In the genomic region with DNA sequence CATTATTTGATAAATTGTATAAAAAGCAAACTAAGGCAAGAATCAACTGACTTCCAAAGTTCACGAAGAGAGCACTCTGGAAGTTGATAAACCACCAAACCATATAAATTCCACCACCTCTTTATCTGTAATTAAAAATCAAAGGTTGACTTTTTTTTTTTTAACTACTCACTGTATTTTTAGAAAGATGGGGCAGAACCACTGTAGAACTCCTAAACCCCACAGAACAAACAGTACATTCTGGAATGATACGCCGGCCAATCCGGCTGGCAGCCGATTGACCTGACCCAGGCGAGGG, we compare ENCODE assay signal across 8 cellular contexts. TPM values are rescaled to one million over a fixed set of nuclear protein-coding genes. Genes with fewer than 3 reads are reported as not detected.
A peak's percentile ranks its signal among the peaks of the same experiment; 100 is the strongest.
DNase-seq lines count a peak whose midpoint lies in the region; ATAC-seq and TF ChIP-seq lines count a peak whose summit lies in the region.

No MANE protein-coding gene starts in this region.

- H3K4me3 ChIP-seq in GM06990 (replicated peaks; ENCODE audit: low read depth, low read length): peak overlapping the region; percentile 59
- H3K4me3 ChIP-seq in SJCRH30: peak overlapping the region; percentile 76
- peak overlapping the region; percentile 80 to 100 for H3K4me3 ChIP-seq in esophagus (ENCODE audit: low read depth in 1 of 2, low read length in 2 of 2)
- peak overlapping the region; percentile 77 to 92 for H3K4me3 ChIP-seq in prostate gland

- DNase-seq in GM06990 (ENCODE audit: extremely low read depth, insufficient read length): no peak
- DNase-seq in SJCRH30: no peak
- DNase-seq in prostate gland (ENCODE audit: low spot score): no peak
- no peak for DNase-seq in KG1 (lab: John Stamatoyannopoulos, UW)
- no peak for DNase-seq in A172 (ENCODE audit: low spot score)
- no peak for DNase-seq in iPS-NIHi7 (ENCODE audit: extremely low spot score)
- no peak for DNase-seq in sciatic nerve (ENCODE audit: low spot score)

- no peak for ATAC-seq in sciatic nerve

- H3K4me1 ChIP-seq in SJCRH30 (no peaks in the 10 kb centered on the region), esophagus (ENCODE audit: control insufficient read depth in 2 of 2, insufficient read depth in 2 of 2, low read length in 1 of 2) (no peaks in the 10 kb centered on the region), prostate gland (replicated peaks) (peaks cover 4% of the 10 kb centered on the region)

- H3K27me3 ChIP-seq in GM06990 (replicated peaks; ENCODE audit: control insufficient read depth, insufficient read depth, low read length) (no peaks in the 10 kb centered on the region), SJCRH30 (no peaks in the 10 kb centered on the region), esophagus (ENCODE audit: control insufficient read depth in 1 of 2, insufficient read depth in 2 of 2, low read length in 2 of 2) (no peaks in the 10 kb centered on the region), prostate gland (replicated peaks; ENCODE audit: insufficient read depth) (no peaks in the 10 kb centered on the region)

- 1 to 2% methylated on average over 6 of the region's 6 CpGs for WGBS in esophagus, 2 donors
- whole genome bisulfite sequencing in prostate gland: 1% methylated on average over 6 of the region's 6 CpGs

- no peaks in the 10 kb centered on the region for H3K9me3 ChIP-seq in SJCRH30 (replicated peaks)
- H3K9me3 ChIP-seq in esophagus (ENCODE audit: control insufficient read depth in 2 of 2, insufficient read depth in 1 of 2, low read depth in 1 of 2, low read length in 1 of 2): no peaks in the 10 kb centered on the region
- no peaks in the 10 kb centered on the region for H3K9me3 ChIP-seq in prostate gland

- no peak for TF ChIP-seq POLR2A in prostate gland (IDR thresholded peaks at IDR 0.05)

- peaks cover 2% of the 10 kb centered on the region for H3K36me3 ChIP-seq in GM06990 (ENCODE audit: control insufficient read depth, insufficient read depth, low read length)
- H3K36me3 ChIP-seq in SJCRH30: peaks cover 15% of the 10 kb centered on the region
- H3K36me3 ChIP-seq in esophagus (ENCODE audit: control insufficient read depth in 2 of 2, insufficient read depth in 2 of 2, low read length in 1 of 2): no peaks in the 10 kb centered on the region
- no peaks in the 10 kb centered on the region for H3K36me3 ChIP-seq in prostate gland

- peak overlapping the region; percentile 4; the same call in 1 of the 2 replicates for H3K27ac ChIP-seq in SJCRH30
- peak overlapping the region; percentile 55 to 96 for H3K27ac ChIP-seq in esophagus (ENCODE audit: low read depth in 2 of 2, low read length in 1 of 2)
- peak overlapping the region; percentile 91 to 93 for H3K27ac ChIP-seq in prostate gland

- intact Hi-C loops in prostate gland (cut with DNase I) (loop anchor here (2.0 kb wide), 1 partner anchor 68 kb away; the partner anchor contains the start of gene MAT2B), sciatic nerve (cut with DNase I) (no loop called here)

- TF ChIP-seq CTCF in GM06990 (IDR thresholded peaks at IDR 0.05; ENCODE audit: insufficient read depth, low read length, poor library complexity, severe bottlenecking) (no peak), prostate gland (IDR thresholded peaks at IDR 0.05) (no peak)

RNA-seq across cellular contexts. Expression of gene CCNG1, which starts 0.4 kb away (rescaled TPM):
- 199 and 202 TPM in 2 replicates for total RNA-seq in SJCRH30 (2014; rRNA removed; shearing (Covaris generic))
- 10 to 100 TPM; 38.1 to 48.3 TPM for polyA plus RNA-seq in esophagus
- 100 to 1,000 TPM; 107 to 181 TPM for total RNA-seq in prostate gland
- 193 and 201 TPM in 2 replicates for total RNA-seq in A172 (2014; rRNA removed; shearing (Covaris generic))
- total RNA-seq in sciatic nerve: 114 TPM

RNA-seq across cellular contexts. Expression of gene NUDCD2, which starts 22.9 kb away (rescaled TPM):
- total RNA-seq in SJCRH30 (2014; rRNA removed; shearing (Covaris generic)): 19.1 and 20.1 TPM in 2 replicates
- polyA plus RNA-seq in esophagus: 1 to 10 TPM; 4.8 to 5.4 TPM
- total RNA-seq in prostate gland: 1 to 10 TPM; 8.0 to 8.6 TPM
- 28.3 and 29.3 TPM in 2 replicates for total RNA-seq in A172 (2014; rRNA removed; shearing (Covaris generic))
- total RNA-seq in sciatic nerve: 23.0 TPM

RNA-seq across cellular contexts. Expression of gene HMMR, which starts 23.5 kb away (rescaled TPM):
- 74.1 and 92.5 TPM in 2 replicates for total RNA-seq in SJCRH30 (2014; rRNA removed; shearing (Covaris generic))
- 1 to 10 TPM; 2.1 to 4.1 TPM for polyA plus RNA-seq in esophagus
- total RNA-seq in prostate gland (1 to 10 TPM; 1.7 to 1.8 TPM), sciatic nerve (0.85 TPM)
- total RNA-seq in A172 (2014; rRNA removed; shearing (Covaris generic)): 87.2 and 94.1 TPM in 2 replicates

Comparison
In these comparisons a context has a peak if more than half of its experiments do, and no peak if none do; other contexts are left out.
1. H3K27ac ChIP-seq: peak in every context shown above with its lines; median percentile 92 in prostate gland; 76 in esophagus; 4 in SJCRH30.
2. RNA of gene HMMR, which starts 23.5 kb away (total RNA-seq): 87.2 to 94.1 TPM in A172 and 74.1 to 92.5 TPM in SJCRH30; 1.7 to 1.8 TPM in prostate gland and 0.85 TPM in sciatic nerve (single experiment); every median in the first group is over 10 times any median in the second.
3. Peak in every context shown above with its lines, with median percentiles within 50 percentile points of each other: H3K4me3 ChIP-seq.